11 cellular contexts compared by ENCODE assay signal in the genomic region with DNA sequence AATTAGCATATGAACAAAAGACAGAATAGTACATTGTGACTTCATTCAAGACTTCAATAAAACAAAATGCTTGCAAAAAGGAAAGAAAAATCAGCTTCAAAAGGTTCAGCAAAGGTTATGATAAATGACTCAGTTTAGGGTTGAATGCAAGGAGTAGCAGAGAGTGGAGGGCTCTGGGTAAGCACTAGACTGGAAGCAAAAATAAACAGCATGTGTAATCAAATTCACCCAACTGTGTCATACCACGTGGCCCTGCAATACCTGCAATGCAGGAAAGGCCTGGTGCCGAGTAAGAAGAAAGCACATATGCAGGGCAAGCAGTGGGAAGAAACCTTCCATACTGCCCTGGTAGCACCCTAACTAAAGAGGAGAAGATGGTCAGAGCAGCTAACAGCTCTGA.
DNase-seq lines count a peak whose midpoint lies in the region; ATAC-seq and TF ChIP-seq lines count a peak whose summit lies in the region.
"Had no signal": no experiment of that assay in that cellular context is flagged by ENCODE, and none has a peak within 500 bp of the region (broad histone marks: within the 10 kb centered on the region; RNA-seq: fewer than 3 reads in every experiment).

No MANE protein-coding gene starts in this region.

- H3K27ac ChIP-seq in right cardiac atrium (ENCODE audit: low read length) (no peak overlapping the region), A673 (ENCODE audit: low read depth, low read length, poor library complexity, severe bottlenecking) (no peak overlapping the region)
- H3K27ac ChIP-seq: KMS-11 had no signal

- no peak overlapping the region for H3K4me3 Mint-ChIP-seq in activated B cell treated with CpG ODN at 0.5 μM for 24 hours

- no peak for TF ChIP-seq CTCF in activated B cell treated with CpG ODN at 0.5 μM for 24 hours (IDR thresholded peaks at IDR 0.05)
- TF ChIP-seq CTCF in A673 (conservative IDR thresholded peaks at IDR 0.05; ENCODE audit: low read depth, low read length): no peak

- H3K4me3 ChIP-seq in right cardiac atrium (ENCODE audit: low read length): no peak overlapping the region
- H3K4me3 ChIP-seq in A673 (ENCODE audit: low read depth, low read length, poor library complexity, severe bottlenecking): no peak overlapping the region

- WGBS in right cardiac atrium: 84% methylated on average over 2 of the region's 2 CpGs

- POLR2A ChIA-PET in activated B cell treated with CpG ODN at 0.5 μM for 24 hours (lab: Charles Lee): no interaction called here
- POLR2A ChIA-PET in A673 (lab: Charles Lee; ENCODE audit: low non-redundant PET): no interaction called here

- no peaks in the 10 kb centered on the region for H3K27me3 ChIP-seq in right cardiac atrium (ENCODE audit: control insufficient read depth, insufficient read depth)
- no peaks in the 10 kb centered on the region for H3K27me3 ChIP-seq in A673 (replicated peaks; ENCODE audit: insufficient read depth, low read depth, low read length, poor library complexity)

- no peak overlapping the region for H3K27ac Mint-ChIP-seq in activated B cell treated with CpG ODN at 0.5 μM for 24 hours

- H3K9me3 ChIP-seq in right cardiac atrium (ENCODE audit: control insufficient read depth, low read length): no peaks in the 10 kb centered on the region
- no peaks in the 10 kb centered on the region for H3K9me3 ChIP-seq in A673 (ENCODE audit: low read depth, low read length, poor library complexity, severe bottlenecking)

- H3K36me3 Mint-ChIP-seq in activated B cell treated with CpG ODN at 0.5 μM for 24 hours (ENCODE audit: low read depth): peaks cover 5% of the 10 kb centered on the region

- CTCF ChIA-PET in activated B cell treated with CpG ODN at 0.5 μM for 24 hours (lab: Charles Lee) (no interaction called here), A673 (lab: Charles Lee) (no interaction called here)

- peaks cover 2% of the 10 kb centered on the region for H3K4me1 ChIP-seq in right cardiac atrium (ENCODE audit: control insufficient read depth, insufficient read depth, low read length)
- H3K4me1 ChIP-seq in A673 (ENCODE audit: insufficient read depth, low read length, poor library complexity, severe bottlenecking): peaks cover 25% of the 10 kb centered on the region

- H3K36me3 ChIP-seq in A673 (ENCODE audit: insufficient read depth, low read length, poor library complexity, severe bottlenecking): no peaks in the 10 kb centered on the region

- no TSS peak for BruUV-seq in A673 (replicated peaks; lab: Mats Ljungman, UMichigan)

- DNase-seq in DMS153 treated with DMSO at 0.1 percent for 48 hours (lab: John Stamatoyannopoulos, UW; ENCODE audit: unreplicated experiment) (peak; percentile 9), activated B cell treated with CpG ODN at 0.5 μM for 24 hours (no peak), right cardiac atrium (no peak), cerebellar cortex (ENCODE audit: low spot score) (no peak), A673 (ENCODE audit: low spot score) (no peak)
- DNase-seq: COR-L47, nucleus accumbens had no signal

- H3K4me1 Mint-ChIP-seq in activated B cell treated with CpG ODN at 0.5 μM for 24 hours: peaks cover 22% of the 10 kb centered on the region

- intact Hi-C loops in activated B cell treated with CpG ODN at 0.5 μM for 24 hours (cut with micrococcal nuclease): no loop called here
- intact Hi-C loops in right cardiac atrium (cut with DNase I): no loop called here
- intact Hi-C loops in A673 (cut with micrococcal nuclease; ENCODE audit: unreplicated experiment): no loop called here

- H3K9me3 Mint-ChIP-seq in activated B cell treated with CpG ODN at 0.5 μM for 24 hours: no peaks in the 10 kb centered on the region

- H3K27me3 Mint-ChIP-seq in activated B cell treated with CpG ODN at 0.5 μM for 24 hours: no peaks in the 10 kb centered on the region

- ATAC-seq in GM18909 (IDR thresholded peaks at IDR 0.05; ENCODE audit: poor library complexity, unreplicated experiment) (peak; percentile 72), HG03066 (IDR thresholded peaks at IDR 0.05; ENCODE audit: low read depth, unreplicated experiment) (peak; percentile 67), activated B cell treated with CpG ODN at 0.5 μM for 24 hours (ENCODE audit: low read depth) (peak; percentile 45), right cardiac atrium (no peak), GM18907 (IDR thresholded peaks at IDR 0.05; ENCODE audit: unreplicated experiment) (no peak)

Comparison
In these comparisons a context has a peak if more than half of its experiments do, and no peak if none do; other contexts are left out.
1. ATAC-seq: peak in GM18909 (single experiment), HG03066 (single experiment) and activated B cell treated with CpG ODN at 0.5 μM for 24 hours (single experiment); none in right cardiac atrium (0 of 2) and GM18907 (single experiment).